ENCODE assay signal across 2 cellular contexts in the genomic region with DNA sequence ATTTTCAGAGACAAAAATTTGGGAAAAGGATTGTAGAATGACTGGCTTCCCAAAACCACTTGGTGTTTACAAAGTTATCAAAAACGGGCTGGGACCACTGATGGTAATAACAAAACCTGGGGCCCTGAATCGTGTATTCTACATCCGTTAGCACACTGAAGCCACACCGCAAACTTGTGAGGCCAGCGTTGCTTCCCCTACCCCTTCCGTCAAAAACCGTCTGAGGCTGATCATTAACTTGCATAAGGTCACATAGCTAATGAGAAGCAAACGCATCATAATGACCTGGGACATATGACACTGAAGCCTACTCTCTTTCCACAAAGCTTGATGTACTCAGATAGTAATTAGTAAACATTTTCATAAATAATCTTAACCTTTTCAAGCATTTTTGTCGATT.
TF ChIP-seq lines count a peak whose summit lies in the region.

No MANE protein-coding gene starts in this region.

TF ChIP-seq in WTC11, 78 proteins besides CTCF, POLR2A, EP300 and RAD21 (continued from another document):
- TF ChIP-seq, protein P1, sequence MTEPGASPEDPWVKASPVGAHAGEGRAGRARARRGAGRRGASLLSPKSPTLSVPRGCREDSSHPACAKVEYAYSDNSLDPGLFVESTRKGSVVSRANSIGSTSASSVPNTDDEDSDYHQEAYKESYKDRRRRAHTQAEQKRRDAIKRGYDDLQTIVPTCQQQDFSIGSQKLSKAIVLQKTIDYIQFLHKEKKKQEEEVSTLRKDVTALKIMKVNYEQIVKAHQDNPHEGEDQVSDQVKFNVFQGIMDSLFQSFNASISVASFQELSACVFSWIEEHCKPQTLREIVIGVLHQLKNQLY (CRISPR knock-in tag; IDR thresholded peaks at IDR 0.05) = no peak
- TF ChIP-seq CBFB (CRISPR knock-in tag; IDR thresholded peaks at IDR 0.05; ENCODE audit: low read depth) = no peak
- no peak for TF ChIP-seq SP1 (CRISPR knock-in tag; conservative IDR thresholded peaks at IDR 0.05)
- no peak for TF ChIP-seq SOX15 (CRISPR knock-in tag; IDR thresholded peaks at IDR 0.05)
- TF ChIP-seq GRHL2 (CRISPR knock-in tag; IDR thresholded peaks at IDR 0.05; ENCODE audit: insufficient replicate concordance, severe bottlenecking) = no peak
- TF ChIP-seq ZNF263 (CRISPR knock-in tag; IDR thresholded peaks at IDR 0.05; ENCODE audit: low read depth) = no peak
- TF ChIP-seq, protein P2, sequence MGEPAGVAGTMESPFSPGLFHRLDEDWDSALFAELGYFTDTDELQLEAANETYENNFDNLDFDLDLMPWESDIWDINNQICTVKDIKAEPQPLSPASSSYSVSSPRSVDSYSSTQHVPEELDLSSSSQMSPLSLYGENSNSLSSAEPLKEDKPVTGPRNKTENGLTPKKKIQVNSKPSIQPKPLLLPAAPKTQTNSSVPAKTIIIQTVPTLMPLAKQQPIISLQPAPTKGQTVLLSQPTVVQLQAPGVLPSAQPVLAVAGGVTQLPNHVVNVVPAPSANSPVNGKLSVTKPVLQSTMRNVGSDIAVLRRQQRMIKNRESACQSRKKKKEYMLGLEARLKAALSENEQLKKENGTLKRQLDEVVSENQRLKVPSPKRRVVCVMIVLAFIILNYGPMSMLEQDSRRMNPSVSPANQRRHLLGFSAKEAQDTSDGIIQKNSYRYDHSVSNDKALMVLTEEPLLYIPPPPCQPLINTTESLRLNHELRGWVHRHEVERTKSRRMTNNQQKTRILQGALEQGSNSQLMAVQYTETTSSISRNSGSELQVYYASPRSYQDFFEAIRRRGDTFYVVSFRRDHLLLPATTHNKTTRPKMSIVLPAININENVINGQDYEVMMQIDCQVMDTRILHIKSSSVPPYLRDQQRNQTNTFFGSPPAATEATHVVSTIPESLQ (CRISPR knock-in tag; IDR thresholded peaks at IDR 0.05) = no peak
- no peak for TF ChIP-seq JAZF1 (CRISPR knock-in tag; IDR thresholded peaks at IDR 0.05)
- TF ChIP-seq, protein P3, sequence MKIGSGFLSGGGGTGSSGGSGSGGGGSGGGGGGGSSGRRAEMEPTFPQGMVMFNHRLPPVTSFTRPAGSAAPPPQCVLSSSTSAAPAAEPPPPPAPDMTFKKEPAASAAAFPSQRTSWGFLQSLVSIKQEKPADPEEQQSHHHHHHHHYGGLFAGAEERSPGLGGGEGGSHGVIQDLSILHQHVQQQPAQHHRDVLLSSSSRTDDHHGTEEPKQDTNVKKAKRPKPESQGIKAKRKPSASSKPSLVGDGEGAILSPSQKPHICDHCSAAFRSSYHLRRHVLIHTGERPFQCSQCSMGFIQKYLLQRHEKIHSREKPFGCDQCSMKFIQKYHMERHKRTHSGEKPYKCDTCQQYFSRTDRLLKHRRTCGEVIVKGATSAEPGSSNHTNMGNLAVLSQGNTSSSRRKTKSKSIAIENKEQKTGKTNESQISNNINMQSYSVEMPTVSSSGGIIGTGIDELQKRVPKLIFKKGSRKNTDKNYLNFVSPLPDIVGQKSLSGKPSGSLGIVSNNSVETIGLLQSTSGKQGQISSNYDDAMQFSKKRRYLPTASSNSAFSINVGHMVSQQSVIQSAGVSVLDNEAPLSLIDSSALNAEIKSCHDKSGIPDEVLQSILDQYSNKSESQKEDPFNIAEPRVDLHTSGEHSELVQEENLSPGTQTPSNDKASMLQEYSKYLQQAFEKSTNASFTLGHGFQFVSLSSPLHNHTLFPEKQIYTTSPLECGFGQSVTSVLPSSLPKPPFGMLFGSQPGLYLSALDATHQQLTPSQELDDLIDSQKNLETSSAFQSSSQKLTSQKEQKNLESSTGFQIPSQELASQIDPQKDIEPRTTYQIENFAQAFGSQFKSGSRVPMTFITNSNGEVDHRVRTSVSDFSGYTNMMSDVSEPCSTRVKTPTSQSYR (CRISPR knock-in tag; IDR thresholded peaks at IDR 0.05) = no peak
- no peak for TF ChIP-seq TEAD4 (CRISPR knock-in tag; IDR thresholded peaks at IDR 0.05)
- TF ChIP-seq, protein P4, sequence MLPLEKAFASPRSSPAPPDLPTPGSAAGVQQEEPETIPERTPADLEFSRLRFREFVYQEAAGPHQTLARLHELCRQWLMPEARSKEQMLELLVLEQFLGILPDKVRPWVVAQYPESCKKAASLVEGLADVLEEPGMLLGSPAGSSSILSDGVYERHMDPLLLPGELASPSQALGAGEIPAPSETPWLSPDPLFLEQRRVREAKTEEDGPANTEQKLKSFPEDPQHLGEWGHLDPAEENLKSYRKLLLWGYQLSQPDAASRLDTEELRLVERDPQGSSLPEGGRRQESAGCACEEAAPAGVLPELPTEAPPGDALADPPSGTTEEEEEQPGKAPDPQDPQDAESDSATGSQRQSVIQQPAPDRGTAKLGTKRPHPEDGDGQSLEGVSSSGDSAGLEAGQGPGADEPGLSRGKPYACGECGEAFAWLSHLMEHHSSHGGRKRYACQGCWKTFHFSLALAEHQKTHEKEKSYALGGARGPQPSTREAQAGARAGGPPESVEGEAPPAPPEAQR (CRISPR knock-in tag; IDR thresholded peaks at IDR 0.05) = no peak
- TF ChIP-seq NFE2L1 (CRISPR knock-in tag; IDR thresholded peaks at IDR 0.05) = no peak
- TF ChIP-seq ZNF396 (CRISPR knock-in tag; IDR thresholded peaks at IDR 0.05; ENCODE audit: borderline replicate concordance) = no peak
- TF ChIP-seq, protein P5, sequence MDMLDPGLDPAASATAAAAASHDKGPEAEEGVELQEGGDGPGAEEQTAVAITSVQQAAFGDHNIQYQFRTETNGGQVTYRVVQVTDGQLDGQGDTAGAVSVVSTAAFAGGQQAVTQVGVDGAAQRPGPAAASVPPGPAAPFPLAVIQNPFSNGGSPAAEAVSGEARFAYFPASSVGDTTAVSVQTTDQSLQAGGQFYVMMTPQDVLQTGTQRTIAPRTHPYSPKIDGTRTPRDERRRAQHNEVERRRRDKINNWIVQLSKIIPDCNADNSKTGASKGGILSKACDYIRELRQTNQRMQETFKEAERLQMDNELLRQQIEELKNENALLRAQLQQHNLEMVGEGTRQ (CRISPR knock-in tag; IDR thresholded peaks at IDR 0.05) = no peak
- TF ChIP-seq, protein P6, sequence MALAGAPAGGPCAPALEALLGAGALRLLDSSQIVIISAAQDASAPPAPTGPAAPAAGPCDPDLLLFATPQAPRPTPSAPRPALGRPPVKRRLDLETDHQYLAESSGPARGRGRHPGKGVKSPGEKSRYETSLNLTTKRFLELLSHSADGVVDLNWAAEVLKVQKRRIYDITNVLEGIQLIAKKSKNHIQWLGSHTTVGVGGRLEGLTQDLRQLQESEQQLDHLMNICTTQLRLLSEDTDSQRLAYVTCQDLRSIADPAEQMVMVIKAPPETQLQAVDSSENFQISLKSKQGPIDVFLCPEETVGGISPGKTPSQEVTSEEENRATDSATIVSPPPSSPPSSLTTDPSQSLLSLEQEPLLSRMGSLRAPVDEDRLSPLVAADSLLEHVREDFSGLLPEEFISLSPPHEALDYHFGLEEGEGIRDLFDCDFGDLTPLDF (CRISPR knock-in tag; IDR thresholded peaks at IDR 0.05) = no peak
- no peak for TF ChIP-seq OVOL2 (CRISPR knock-in tag; IDR thresholded peaks at IDR 0.05; ENCODE audit: borderline replicate concordance)

TF ChIP-seq in HepG2, 621 proteins besides CTCF, POLR2A, EP300 and RAD21 (continued from another document):
- TF ChIP-seq SKI (IDR thresholded peaks at IDR 0.05; ENCODE audit: partially characterized antibody) (no peak), IRX3 (CRISPR knock-in tag; IDR thresholded peaks at IDR 0.05; ENCODE audit: borderline replicate concordance, low read depth) (no peak), ARNT2 (CRISPR knock-in tag; IDR thresholded peaks at IDR 0.05; ENCODE audit: low read depth) (no peak), GTF3A (CRISPR knock-in tag; conservative IDR thresholded peaks at IDR 0.05) (no peak), KMT2A (CRISPR knock-in tag; IDR thresholded peaks at IDR 0.05) (no peak)
- TF ChIP-seq, protein P7, sequence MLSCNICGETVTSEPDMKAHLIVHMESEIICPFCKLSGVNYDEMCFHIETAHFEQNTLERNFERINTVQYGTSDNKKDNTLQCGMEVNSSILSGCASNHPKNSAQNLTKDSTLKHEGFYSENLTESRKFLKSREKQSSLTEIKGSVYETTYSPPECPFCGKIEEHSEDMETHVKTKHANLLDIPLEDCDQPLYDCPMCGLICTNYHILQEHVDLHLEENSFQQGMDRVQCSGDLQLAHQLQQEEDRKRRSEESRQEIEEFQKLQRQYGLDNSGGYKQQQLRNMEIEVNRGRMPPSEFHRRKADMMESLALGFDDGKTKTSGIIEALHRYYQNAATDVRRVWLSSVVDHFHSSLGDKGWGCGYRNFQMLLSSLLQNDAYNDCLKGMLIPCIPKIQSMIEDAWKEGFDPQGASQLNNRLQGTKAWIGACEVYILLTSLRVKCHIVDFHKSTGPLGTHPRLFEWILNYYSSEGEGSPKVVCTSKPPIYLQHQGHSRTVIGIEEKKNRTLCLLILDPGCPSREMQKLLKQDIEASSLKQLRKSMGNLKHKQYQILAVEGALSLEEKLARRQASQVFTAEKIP (CRISPR knock-in tag; IDR thresholded peaks at IDR 0.05; ENCODE audit: borderline replicate concordance) = no peak
